In the genomic region with DNA sequence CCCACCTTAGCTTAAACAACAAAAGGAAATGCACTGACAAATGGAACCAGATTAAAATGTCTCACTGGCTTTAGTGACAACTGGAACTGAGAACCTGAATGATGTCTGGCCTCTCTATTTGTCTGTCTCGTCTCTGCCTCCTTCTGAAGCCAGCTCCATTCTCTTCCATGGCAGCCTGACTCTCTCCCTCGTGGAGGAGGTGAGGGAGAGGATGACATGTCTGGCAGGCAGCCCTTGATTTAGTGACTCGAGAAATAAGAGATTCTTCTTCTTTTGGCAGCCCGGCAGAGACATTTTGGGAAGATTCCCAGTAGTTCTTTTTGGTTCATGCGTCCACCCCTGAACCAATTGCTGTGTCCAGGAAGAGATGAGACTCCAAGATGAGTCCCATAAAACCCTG, we compare ENCODE assay signal across 1 cellular context.
TF ChIP-seq lines count a peak whose summit lies in the region.

No MANE protein-coding gene starts in this region.

TF ChIP-seq in IMR-90, 13 proteins besides CTCF, POLR2A, EP300 and RAD21:
- no peak for TF ChIP-seq NFE2L2 (IDR thresholded peaks at IDR 0.05; ENCODE audit: low read depth, low read length)
- no peak for TF ChIP-seq BHLHE40 (IDR thresholded peaks at IDR 0.05; ENCODE audit: low read depth, low read length)
- TF ChIP-seq, protein P1, sequence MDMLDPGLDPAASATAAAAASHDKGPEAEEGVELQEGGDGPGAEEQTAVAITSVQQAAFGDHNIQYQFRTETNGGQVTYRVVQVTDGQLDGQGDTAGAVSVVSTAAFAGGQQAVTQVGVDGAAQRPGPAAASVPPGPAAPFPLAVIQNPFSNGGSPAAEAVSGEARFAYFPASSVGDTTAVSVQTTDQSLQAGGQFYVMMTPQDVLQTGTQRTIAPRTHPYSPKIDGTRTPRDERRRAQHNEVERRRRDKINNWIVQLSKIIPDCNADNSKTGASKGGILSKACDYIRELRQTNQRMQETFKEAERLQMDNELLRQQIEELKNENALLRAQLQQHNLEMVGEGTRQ (IDR thresholded peaks at IDR 0.05; ENCODE audit: low read depth, low read length) = no peak
- no peak for TF ChIP-seq SMC3 (IDR thresholded peaks at IDR 0.05; ENCODE audit: low read depth, low read length)
TF ChIP-seq in IMR-90: peak in this region for 0.
